1 cellular context compared by ENCODE assay signal in genomic region chr2:231685349-231686191, GRCh38.
TF ChIP-seq lines count a peak whose summit lies in the region.

No MANE protein-coding gene starts in this region.

TF ChIP-seq in HepG2, 621 proteins besides CTCF, POLR2A, EP300 and RAD21 (continued from another document and continues in another):
- TF ChIP-seq NONO (IDR thresholded peaks at IDR 0.05) = no peak
- no peak for TF ChIP-seq NONO (CRISPR knock-in tag; conservative IDR thresholded peaks at IDR 0.05)
- no peak for TF ChIP-seq JARID2 (CRISPR knock-in tag; IDR thresholded peaks at IDR 0.05; ENCODE audit: insufficient replicate concordance)
- TF ChIP-seq RFX1 (IDR thresholded peaks at IDR 0.05) = no peak
- no peak for TF ChIP-seq ZNF660 (CRISPR knock-in tag; IDR thresholded peaks at IDR 0.05; ENCODE audit: borderline replicate concordance, low read depth)
- no peak for TF ChIP-seq RBM39 (IDR thresholded peaks at IDR 0.05; ENCODE audit: low read depth, low read length, poor library complexity, severe bottlenecking)
- TF ChIP-seq ONECUT2 (CRISPR knock-in tag; IDR thresholded peaks at IDR 0.05) = no peak
- TF ChIP-seq NFRKB (IDR thresholded peaks at IDR 0.05) = no peak
- TF ChIP-seq CSRNP2 (CRISPR knock-in tag; conservative IDR thresholded peaks at IDR 0.05; ENCODE audit: low read depth) = no peak
- TF ChIP-seq ZNF576 (CRISPR knock-in tag; IDR thresholded peaks at IDR 0.05) = no peak
- no peak for TF ChIP-seq ZFP82 (CRISPR knock-in tag; IDR thresholded peaks at IDR 0.05; ENCODE audit: borderline replicate concordance)
- no peak for TF ChIP-seq BRCA1 (CRISPR knock-in tag; IDR thresholded peaks at IDR 0.05)
- no peak for TF ChIP-seq ZBTB49 (CRISPR knock-in tag; IDR thresholded peaks at IDR 0.05; ENCODE audit: borderline replicate concordance)
- TF ChIP-seq SKI (IDR thresholded peaks at IDR 0.05; ENCODE audit: partially characterized antibody) = no peak
- TF ChIP-seq ZNF616 (CRISPR knock-in tag; IDR thresholded peaks at IDR 0.05; ENCODE audit: low read depth) = no peak
- no peak for TF ChIP-seq ZNF253 (CRISPR knock-in tag; IDR thresholded peaks at IDR 0.05; ENCODE audit: borderline replicate concordance)
- TF ChIP-seq ZBTB38 (CRISPR knock-in tag; IDR thresholded peaks at IDR 0.05) = 0 out of 2 replicates have a peak, but pooled peaks have one; percentile 18
- no peak for TF ChIP-seq KLF6 (CRISPR knock-in tag; IDR thresholded peaks at IDR 0.05)
- no peak for TF ChIP-seq NFYB (CRISPR knock-in tag; IDR thresholded peaks at IDR 0.05)
- no peak for TF ChIP-seq ZNF142 (CRISPR knock-in tag; IDR thresholded peaks at IDR 0.05)
- TF ChIP-seq ZNF557 (CRISPR knock-in tag; IDR thresholded peaks at IDR 0.05) = no peak
- no peak for TF ChIP-seq MIER2 (CRISPR knock-in tag; IDR thresholded peaks at IDR 0.05)
- no peak for TF ChIP-seq ZNF484 (CRISPR knock-in tag; IDR thresholded peaks at IDR 0.05; ENCODE audit: borderline replicate concordance, low read depth)
- no peak for TF ChIP-seq RARG (CRISPR knock-in tag; IDR thresholded peaks at IDR 0.05; ENCODE audit: low read depth)
- peak; percentile 23; the same call in 1 of the 2 replicates for TF ChIP-seq ZFP91 (CRISPR knock-in tag; IDR thresholded peaks at IDR 0.05; ENCODE audit: borderline replicate concordance)
- TF ChIP-seq ZBTB37 (CRISPR knock-in tag; IDR thresholded peaks at IDR 0.05) = no peak
- TF ChIP-seq RXRA (CRISPR knock-in tag; IDR thresholded peaks at IDR 0.05) = peak; percentile 29
- no peak for TF ChIP-seq ZNF740 (CRISPR knock-in tag; IDR thresholded peaks at IDR 0.05)
- no peak for TF ChIP-seq E2F1 (CRISPR knock-in tag; IDR thresholded peaks at IDR 0.05)
- TF ChIP-seq CBX5 (CRISPR knock-in tag; IDR thresholded peaks at IDR 0.05; ENCODE audit: borderline replicate concordance) = no peak
- peak; percentile 39; the same call in 1 of the 2 replicates for TF ChIP-seq PHF8 (CRISPR knock-in tag; IDR thresholded peaks at IDR 0.05)
- TF ChIP-seq DMAP1 (CRISPR knock-in tag; IDR thresholded peaks at IDR 0.05) = peak; percentile 45; the same call in 1 of the 2 replicates
- no peak for TF ChIP-seq CREBL2 (CRISPR knock-in tag; IDR thresholded peaks at IDR 0.05; ENCODE audit: borderline replicate concordance)
- no peak for TF ChIP-seq JUNB (CRISPR knock-in tag; IDR thresholded peaks at IDR 0.05; ENCODE audit: borderline replicate concordance)
- no peak for TF ChIP-seq IRF1 (CRISPR knock-in tag; IDR thresholded peaks at IDR 0.05; ENCODE audit: low read depth)
- no peak for TF ChIP-seq PAF1 (CRISPR knock-in tag; IDR thresholded peaks at IDR 0.05)
- peak; percentile 24; the same call in 1 of the 2 replicates for TF ChIP-seq ZNF768 (CRISPR knock-in tag; IDR thresholded peaks at IDR 0.05)
- TF ChIP-seq ZNF225 (CRISPR knock-in tag; IDR thresholded peaks at IDR 0.05) = no peak
- no peak for TF ChIP-seq ZNF367 (CRISPR knock-in tag; IDR thresholded peaks at IDR 0.05; ENCODE audit: borderline replicate concordance)
- TF ChIP-seq XRCC5 (optimal IDR thresholded peaks at IDR 0.05; ENCODE audit: low read length) = peak; percentile 15
- TF ChIP-seq LCORL (IDR thresholded peaks at IDR 0.05) = no peak
- TF ChIP-seq LCORL (CRISPR knock-in tag; IDR thresholded peaks at IDR 0.05) = peak; percentile 67; the same call in 1 of the 2 replicates
- TF ChIP-seq SRY (CRISPR knock-in tag; IDR thresholded peaks at IDR 0.05) = no peak
- TF ChIP-seq NPAS2 (CRISPR knock-in tag; IDR thresholded peaks at IDR 0.05; ENCODE audit: borderline replicate concordance) = no peak
- TF ChIP-seq ZBTB26 (CRISPR knock-in tag; IDR thresholded peaks at IDR 0.05; ENCODE audit: borderline replicate concordance) = no peak
- TF ChIP-seq ZNF598 (CRISPR knock-in tag; IDR thresholded peaks at IDR 0.05; ENCODE audit: borderline replicate concordance) = no peak; the same call in 1 of the 2 replicates
- TF ChIP-seq HIVEP1 (CRISPR knock-in tag; IDR thresholded peaks at IDR 0.05) = no peak
